In genomic region chr10:103648951-103649532, GRCh38 we compare ENCODE assay signal across 11 cellular contexts.
DNase-seq lines count a peak whose midpoint lies in the region; ATAC-seq lines count a peak whose summit lies in the region.
"Had no signal": no experiment of that assay in that cellular context is flagged by ENCODE, and none has a peak within 500 bp of the region (broad histone marks: within the 10 kb centered on the region; RNA-seq: fewer than 3 reads in every experiment).

No MANE protein-coding gene starts in this region.

- H3K9ac ChIP-seq in rectal smooth muscle tissue (ENCODE audit: low read length) = no peak overlapping the region

- H3K9me3 Mint-ChIP-seq in stimulated activated memory B cell treated with anti-CD40 and anti-IgM and Interleukin-4, amounts not matched to agents 10 μg/mL and 1 μg/mL and 100 μg/mL, for 72 hours = no peaks in the 10 kb centered on the region

- intact Hi-C loops in left cardiac atrium (cut with DNase I) = no loop called here

- H3K27ac ChIP-seq in rectal smooth muscle tissue (ENCODE audit: low read depth, low read length) = peak overlapping the region; percentile 24

- H3K4me1 ChIP-seq in rectal smooth muscle tissue (ENCODE audit: control insufficient read depth, insufficient read depth, low read length) = peaks cover 44% of the 10 kb centered on the region

- peak overlapping the region; percentile 26 for H3K4me3 ChIP-seq in rectal smooth muscle tissue (ENCODE audit: low read length)

- H3K27ac Mint-ChIP-seq in stimulated activated memory B cell treated with anti-CD40 and anti-IgM and Interleukin-4, amounts not matched to agents 10 μg/mL and 1 μg/mL and 100 μg/mL, for 72 hours = no peak overlapping the region

- H3K4me1 Mint-ChIP-seq in stimulated activated memory B cell treated with anti-CD40 and anti-IgM and Interleukin-4, amounts not matched to agents 10 μg/mL and 1 μg/mL and 100 μg/mL, for 72 hours = peaks cover 15% of the 10 kb centered on the region

- DNase-seq in AML-193 (lab: John Stamatoyannopoulos, UW) (peak; percentile 60 to 63), astrocyte of the hippocampus (ENCODE audit: low read depth, low spot score) (peak; percentile 42), left cardiac atrium (no peak), NCI-H510A (lab: John Stamatoyannopoulos, UW) (no peak), glomerular visceral epithelial cell (ENCODE audit: extremely low spot score) (no peak)
- DNase-seq in activated naive CD4-positive, alpha-beta T cell treated with anti-CD3 and anti-CD28 coated beads, Interleukin-2, amount 50 U/mL, for 16 hours = no peak
- DNase-seq: activated T-cell treated with anti-CD3 and anti-CD28 coated beads, Interleukin-2, amount 50 U/mL, for 48 hours; head of caudate nucleus; stimulated activated CD4-positive, alpha-beta T cell treated with anti-CD3 and anti-CD28 coated beads, Interleukin-15, amount 100 ng/mL, for 24 hours had no signal

- H3K27me3 ChIP-seq in rectal smooth muscle tissue (ENCODE audit: control insufficient read depth, insufficient read depth, low read length) = no peaks in the 10 kb centered on the region

- no peak overlapping the region for H3K4me3 Mint-ChIP-seq in stimulated activated memory B cell treated with anti-CD40 and anti-IgM and Interleukin-4, amounts not matched to agents 10 μg/mL and 1 μg/mL and 100 μg/mL, for 72 hours

- H3K27me3 Mint-ChIP-seq in stimulated activated memory B cell treated with anti-CD40 and anti-IgM and Interleukin-4, amounts not matched to agents 10 μg/mL and 1 μg/mL and 100 μg/mL, for 72 hours = no peaks in the 10 kb centered on the region

- peaks cover 21% of the 10 kb centered on the region for H3K36me3 Mint-ChIP-seq in stimulated activated memory B cell treated with anti-CD40 and anti-IgM and Interleukin-4, amounts not matched to agents 10 μg/mL and 1 μg/mL and 100 μg/mL, for 72 hours

- peaks cover 6% of the 10 kb centered on the region for H3K36me3 ChIP-seq in rectal smooth muscle tissue (ENCODE audit: control insufficient read depth, insufficient read depth, low read length)

- ATAC-seq in left cardiac atrium = peak; percentile 54 to 64
- ATAC-seq in stimulated activated memory B cell treated with anti-CD40 and anti-IgM and Interleukin-4, amounts not matched to agents 10 μg/mL and 1 μg/mL and 100 μg/mL, for 72 hours = no peak

Comparison
In these comparisons a context has a peak if more than half of its experiments do, and no peak if none do; other contexts are left out.
1. DNase-seq: peak in AML-193 (2 of 2) and astrocyte of the hippocampus (single experiment); none in left cardiac atrium (single experiment), activated naive CD4-positive, alpha-beta T cell treated with anti-CD3 and anti-CD28 coated beads, Interleukin-2, amount 50 U/mL, for 16 hours (single experiment), NCI-H510A (single experiment) and glomerular visceral epithelial cell (single experiment).